22 cellular contexts compared by ENCODE assay signal in genomic region chr4:162849922-162850321, GRCh38.
A peak's percentile ranks its signal among the peaks of the same experiment; 100 is the strongest.
DNase-seq lines count a peak whose midpoint lies in the region; ATAC-seq and TF ChIP-seq lines count a peak whose summit lies in the region.
"Had no signal": no experiment of that assay in that cellular context is flagged by ENCODE, and none has a peak within 500 bp of the region (broad histone marks: within the 10 kb centered on the region; RNA-seq: fewer than 3 reads in every experiment).

No MANE protein-coding gene starts in this region.

- H3K4me1 Mint-ChIP-seq in activated CD4-positive, alpha-beta T cell treated with anti-CD3 and anti-CD28 coated beads, Interleukin-2, amount 10 ng/mL, durations not matched to agents 24 days and 14 days = no peaks in the 10 kb centered on the region

- no peak overlapping the region for H3K27ac Mint-ChIP-seq in activated CD4-positive, alpha-beta T cell treated with anti-CD3 and anti-CD28 coated beads, Interleukin-2, amount 10 ng/mL, durations not matched to agents 24 days and 14 days
- H3K27ac Mint-ChIP-seq: CD4-positive, alpha-beta T cell had no signal

- no peak for ATAC-seq in HG02885 (IDR thresholded peaks at IDR 0.05; ENCODE audit: poor library complexity, unreplicated experiment)

- no peaks in the 10 kb centered on the region for H3K27me3 ChIP-seq in OCI-LY3 (ENCODE audit: low read depth, low read length)
- H3K27me3 ChIP-seq: BLaER1, Peyer's patch had no signal

- H3K36me3 Mint-ChIP-seq in activated CD4-positive, alpha-beta T cell treated with anti-CD3 and anti-CD28 coated beads, Interleukin-2, amount 10 ng/mL, durations not matched to agents 24 days and 14 days (ENCODE audit: low read depth) = no peaks in the 10 kb centered on the region

- H4K20me1 ChIP-seq in OCI-LY3 (ENCODE audit: insufficient read depth, low read length) = no peaks in the 10 kb centered on the region
- H4K20me1 ChIP-seq: BLaER1 had no signal

- peak overlapping the region; percentile 57 for H3K9ac ChIP-seq in OCI-LY3 (ENCODE audit: low read length)
- H3K9ac ChIP-seq: BLaER1, GM23248, KMS-11 had no signal

- TF ChIP-seq CTCF in LNCaP clone FGC (IDR thresholded peaks at IDR 0.05; ENCODE audit: control insufficient read depth, extremely low read depth, insufficient read depth) (no peak), OCI-LY3 (IDR thresholded peaks at IDR 0.05; ENCODE audit: low read depth, low read length) (no peak), epithelial cell of proximal tubule (conservative IDR thresholded peaks at IDR 0.05; ENCODE audit: low read depth, low read length) (no peak)

- peaks cover 11% of the 10 kb centered on the region for H3K36me3 ChIP-seq in OCI-LY3 (replicated peaks; ENCODE audit: low read depth, low read length)
- H3K36me3 ChIP-seq: BLaER1, HAP-1, Peyer's patch, SJSA1 had no signal

- H3K27me3 Mint-ChIP-seq in activated CD4-positive, alpha-beta T cell treated with anti-CD3 and anti-CD28 coated beads, Interleukin-2, amount 10 ng/mL, durations not matched to agents 24 days and 14 days = no peaks in the 10 kb centered on the region
- H3K27me3 Mint-ChIP-seq: CD4-positive, alpha-beta T cell had no signal

- DNase-seq in LNCaP clone FGC (ENCODE audit: low read depth) = peak; percentile 87
- DNase-seq in epithelial cell of proximal tubule (ENCODE audit: low read depth) = peak; percentile 46
- DNase-seq in activated CD4-positive, alpha-beta T cell treated with anti-CD3 and anti-CD28 coated beads, Interleukin-2, amount 10 ng/mL, durations not matched to agents 24 days and 14 days = no peak
- DNase-seq in posterior vena cava (ENCODE audit: low spot score) = no peak
- DNase-seq in stimulated activated CD4-positive, alpha-beta T cell treated with anti-CD3 and anti-CD28 coated beads, Interleukin-12 subunit alpha, Interleukin-12 subunit beta, amount 100 ng/mL, for 4 hours = no peak
- DNase-seq: CD4-positive, alpha-beta T cell; COR-L47; DMS79; GM23248; IMR-90; NCI-H1417 treated with DMSO at 0.1 percent for 48 hours; NCI-H187; NCI-H2107; NCI-H446 treated with DMSO at 0.1 percent for 48 hours; NCI-H748 treated with DMSO at 0.1 percent for 48 hours; Peyer's patch had no signal

- H3K4me3 Mint-ChIP-seq in activated CD4-positive, alpha-beta T cell treated with anti-CD3 and anti-CD28 coated beads, Interleukin-2, amount 10 ng/mL, durations not matched to agents 24 days and 14 days = no peak overlapping the region
- H3K4me3 Mint-ChIP-seq: CD4-positive, alpha-beta T cell had no signal

- intact Hi-C loops in activated CD4-positive, alpha-beta T cell treated with anti-CD3 and anti-CD28 coated beads, Interleukin-2, amount 10 ng/mL, durations not matched to agents 24 days and 14 days (cut with micrococcal nuclease) = no loop called here
- intact Hi-C loops in posterior vena cava (cut with DNase I) = no loop called here

- H3K4me3 ChIP-seq in LNCaP clone FGC (ENCODE audit: low read depth, low read length) (no peak overlapping the region), OCI-LY3 (ENCODE audit: low read length) (no peak overlapping the region), epithelial cell of proximal tubule (ENCODE audit: low read depth, low read length) (no peak overlapping the region)
- H3K4me3 ChIP-seq: BLaER1, GM23248, HAP-1, Peyer's patch, SJSA1 had no signal

- peak overlapping the region; percentile 81 for H3K27ac ChIP-seq in OCI-LY3 (ENCODE audit: low read length)
- H3K27ac ChIP-seq: BLaER1, GM23248, KMS-11, Peyer's patch, SJSA1 had no signal

- peak overlapping the region; percentile 12; the same call in 1 of the 2 replicates for H2AFZ ChIP-seq in OCI-LY3 (ENCODE audit: low read depth, low read length)
- H2AFZ ChIP-seq: GM23248 had no signal

- no peaks in the 10 kb centered on the region for H3K79me2 ChIP-seq in OCI-LY3 (ENCODE audit: low read length)

- peaks cover 10% of the 10 kb centered on the region; the same call in 1 of the 2 replicates for H3K9me3 ChIP-seq in OCI-LY3 (ENCODE audit: insufficient read depth, low read length)
- H3K9me3 ChIP-seq: BLaER1, HAP-1, Peyer's patch, SJSA1 had no signal

- no peaks in the 10 kb centered on the region for H3K9me3 Mint-ChIP-seq in activated CD4-positive, alpha-beta T cell treated with anti-CD3 and anti-CD28 coated beads, Interleukin-2, amount 10 ng/mL, durations not matched to agents 24 days and 14 days
- H3K9me3 Mint-ChIP-seq: CD4-positive, alpha-beta T cell had no signal

- peak overlapping the region; percentile 71 for H3K4me2 ChIP-seq in OCI-LY3 (ENCODE audit: low read length)
- H3K4me2 ChIP-seq: BLaER1, KMS-11 had no signal

- H3K4me1 ChIP-seq in OCI-LY3 (ENCODE audit: low read length) = peaks cover 61% of the 10 kb centered on the region
- H3K4me1 ChIP-seq: BLaER1, HAP-1, Peyer's patch, SJSA1 had no signal

Comparison
In these comparisons a context has a peak if more than half of its experiments do, and no peak if none do; other contexts are left out.
1. DNase-seq: peak in LNCaP clone FGC (single experiment) and epithelial cell of proximal tubule (single experiment); none in activated CD4-positive, alpha-beta T cell treated with anti-CD3 and anti-CD28 coated beads, Interleukin-2, amount 10 ng/mL, durations not matched to agents 24 days and 14 days (single experiment), posterior vena cava (single experiment) and stimulated activated CD4-positive, alpha-beta T cell treated with anti-CD3 and anti-CD28 coated beads, Interleukin-12 subunit alpha, Interleukin-12 subunit beta, amount 100 ng/mL, for 4 hours (single experiment).